In genomic region chr5:7904170-7904569, GRCh38 we compare ENCODE assay signal across 1 cellular context.
TF ChIP-seq lines count a peak whose summit lies in the region.

No MANE protein-coding gene starts in this region.

TF ChIP-seq in GM12878, 131 proteins besides CTCF, POLR2A, EP300 and RAD21 (continued from another document):
- no peak for TF ChIP-seq BCLAF1 (IDR thresholded peaks at IDR 0.05)
